In genomic region chr22:25120761-25121212, GRCh38 we compare ENCODE assay signal across 1 cellular context.
TF ChIP-seq lines count a peak whose summit lies in the region.

No MANE protein-coding gene starts in this region.

TF ChIP-seq in liver, 16 proteins besides CTCF, POLR2A, EP300 and RAD21 (continued from another document):
- peak; percentile 42 for TF ChIP-seq NR2F2 (IDR thresholded peaks at IDR 0.05)
